In the genomic region with DNA sequence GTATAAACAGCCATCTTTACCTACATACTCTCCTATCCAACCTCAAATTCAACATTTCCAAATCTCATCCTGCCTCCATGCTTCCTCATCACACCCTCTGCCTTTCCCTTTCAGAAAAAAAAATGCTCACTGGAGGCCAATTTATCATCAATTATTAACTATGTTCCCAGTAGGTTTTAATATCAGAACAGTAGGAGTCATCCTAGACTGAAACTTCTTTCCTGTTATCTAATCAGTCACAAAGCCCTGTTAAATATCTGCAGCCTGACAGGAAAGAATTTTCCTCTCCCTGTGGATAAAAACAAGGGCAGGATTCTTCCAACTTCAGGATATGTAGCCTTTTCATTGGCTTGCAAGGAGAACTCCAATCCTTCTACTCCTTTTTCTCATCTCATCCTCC, we compare ENCODE assay signal across 14 cellular contexts. TPM values are rescaled to one million over a fixed set of nuclear protein-coding genes. Genes with fewer than 3 reads are reported as not detected.
DNase-seq lines count a peak whose midpoint lies in the region; ATAC-seq and TF ChIP-seq lines count a peak whose summit lies in the region.
"Had no signal": no experiment of that assay in that cellular context is flagged by ENCODE, and none has a peak within 500 bp of the region (broad histone marks: within the 10 kb centered on the region; RNA-seq: fewer than 3 reads in every experiment).

No MANE protein-coding gene starts in this region.

- DNase-seq in cardiac muscle cell (ENCODE audit: low read depth in 1 of 2, low spot score in 1 of 2) (peak; percentile 31 to 47), Right ventricle myocardium superior (no peak), amniotic epithelial cell (ENCODE audit: low read depth) (peak; percentile 80), left lobe of liver (ENCODE audit: low spot score) (no peak), gastrocnemius medialis (no peak), AG20443 (ENCODE audit: low spot score) (no peak)
- no peak for DNase-seq in CD4-positive, alpha-beta memory T cell
- DNase-seq: activated effector memory CD4-positive, alpha-beta T cell treated with Interleukin-2 at 50 U/mL for 16 hours; amygdala; CD8-positive, alpha-beta T cell; NCI-H187; retina; uterus had no signal

- H3K9me3 Mint-ChIP-seq in CD4-positive, alpha-beta memory T cell, result no peaks in the 10 kb centered on the region
- H3K9me3 Mint-ChIP-seq: CD8-positive, alpha-beta T cell had no signal

- H3K36me3 Mint-ChIP-seq in CD4-positive, alpha-beta memory T cell, result peaks cover 5 to 7% of the 10 kb centered on the region in 2 donors

- no peaks in the 10 kb centered on the region for H3K36me3 ChIP-seq in cardiac muscle cell
- peaks cover 0 to 6% of the 10 kb centered on the region in 2 donors for H3K36me3 ChIP-seq in gastrocnemius medialis
- H3K36me3 ChIP-seq in CD4-positive, alpha-beta memory T cell (ENCODE audit: insufficient read depth, low read length), result no peaks in the 10 kb centered on the region
- H3K36me3 ChIP-seq: uterus had no signal

- TF ChIP-seq CTCF in cardiac muscle cell (IDR thresholded peaks at IDR 0.05; ENCODE audit: low read depth, low read length) (no peak), gastrocnemius medialis (IDR thresholded peaks at IDR 0.05 in 4 of 5, conservative IDR thresholded peaks at IDR 0.05 in 1 of 5) (no peak)

- in situ Hi-C loops in gastrocnemius medialis (cut with MboI; ENCODE audit: low sequenced_read_pairs in 4 of 4), result no loop called here

- TF ChIP-seq POLR2A in gastrocnemius medialis (IDR thresholded peaks at IDR 0.05), result no peak

- H3K4me1 ChIP-seq in cardiac muscle cell (ENCODE audit: low read depth) (peaks cover 42% of the 10 kb centered on the region), gastrocnemius medialis (peaks cover 73% of the 10 kb centered on the region in 2 donors)
- H3K4me1 ChIP-seq in CD4-positive, alpha-beta memory T cell (ENCODE audit: insufficient read depth, low read length), result peaks cover 19% of the 10 kb centered on the region

- intact Hi-C loops in Right ventricle myocardium superior (cut with DNase I), result no loop called here
- intact Hi-C loops in gastrocnemius medialis (cut with DNase I; ENCODE audit: low total_unique reads), result no loop called here
- intact Hi-C loops in CD4-positive, alpha-beta memory T cell (cut with micrococcal nuclease), result no loop called here

- POLR2A ChIA-PET in CD4-positive, alpha-beta memory T cell (lab: Charles Lee; ENCODE audit: partially characterized antibody), result no interaction called here

- H3K27ac ChIP-seq in cardiac muscle cell (peak overlapping the region; percentile 53), gastrocnemius medialis (peak overlapping the region; percentile 35 to 57 (median 52))
- H3K27ac ChIP-seq in CD4-positive, alpha-beta memory T cell (ENCODE audit: low read depth, low read length), result no peak overlapping the region
- H3K27ac ChIP-seq: uterus had no signal

- peaks cover 41 to 73% (median 59%) of the 10 kb centered on the region in 4 donors for H3K4me1 Mint-ChIP-seq in CD4-positive, alpha-beta memory T cell

- H3K4me3 ChIP-seq in cardiac muscle cell (no peak overlapping the region), gastrocnemius medialis (no peak overlapping the region)
- H3K4me3 ChIP-seq in CD4-positive, alpha-beta memory T cell (ENCODE audit: low read length in 2 of 2), result no peak overlapping the region
- H3K4me3 ChIP-seq: uterus had no signal

- ATAC-seq in Right ventricle myocardium superior (ENCODE audit: poor library complexity) (no peak), left lobe of liver (peak; percentile 91), gastrocnemius medialis (no peak), GM21447 (IDR thresholded peaks at IDR 0.05; ENCODE audit: unreplicated experiment) (no peak)
- ATAC-seq: CD8-positive, alpha-beta T cell had no signal

- H3K27ac Mint-ChIP-seq in CD4-positive, alpha-beta memory T cell, result peak overlapping the region in 1 of 7 donors; percentile 2
- H3K27ac Mint-ChIP-seq: CD8-positive, alpha-beta T cell had no signal

- H3K9me3 ChIP-seq in cardiac muscle cell (ENCODE audit: low read depth) (no peaks in the 10 kb centered on the region), gastrocnemius medialis (no peaks in the 10 kb centered on the region)
- H3K9me3 ChIP-seq in CD4-positive, alpha-beta memory T cell (ENCODE audit: control insufficient read depth in 1 of 2, low read length in 2 of 2), result no peaks in the 10 kb centered on the region
- H3K9me3 ChIP-seq: uterus had no signal

- no peaks in the 10 kb centered on the region for H3K27me3 Mint-ChIP-seq in CD4-positive, alpha-beta memory T cell

- no peaks in the 10 kb centered on the region for H3K27me3 ChIP-seq in cardiac muscle cell
- no peaks in the 10 kb centered on the region for H3K27me3 ChIP-seq in gastrocnemius medialis
- no peaks in the 10 kb centered on the region for H3K27me3 ChIP-seq in CD4-positive, alpha-beta memory T cell (ENCODE audit: insufficient read depth, low read length)
- H3K27me3 ChIP-seq: uterus had no signal

- CTCF ChIA-PET in CD4-positive, alpha-beta memory T cell (lab: Charles Lee; ENCODE audit: partially characterized antibody), result interaction anchor here (1.5 kb wide), 1 partner anchor 12 kb away, joined by 4 read pairs; no protein-coding TSS in a partner anchor

- H3K4me3 Mint-ChIP-seq in CD4-positive, alpha-beta memory T cell, result no peak overlapping the region
- H3K4me3 Mint-ChIP-seq: CD8-positive, alpha-beta T cell had no signal

RNA-seq across cellular contexts. Expression of a gene that starts 28.4 kb away (rescaled TPM):
- 67.6 and 81.8 TPM in 2 replicates for total RNA-seq in cardiac muscle cell
- polyA plus RNA-seq in cardiac muscle cell, result 54.0 and 54.2 TPM in 2 replicates
- total RNA-seq in Right ventricle myocardium superior, result 75.2 TPM
- 23.6 TPM for total RNA-seq in left lobe of liver
- 100 to 1,000 TPM; 500 to 862 (median 706) TPM for total RNA-seq in gastrocnemius medialis
- 10 to 100 TPM; 23.5 to 29.3 TPM for total RNA-seq in CD4-positive, alpha-beta memory T cell
- polyA plus RNA-seq in CD4-positive, alpha-beta memory T cell, result 10 to 100 TPM; 26.0 to 32.1 TPM

RNA-seq across cellular contexts. Expression of a gene that starts 55.6 kb away (rescaled TPM):
- total RNA-seq in cardiac muscle cell (15.2 and 30.8 TPM in 2 replicates), Right ventricle myocardium superior (6.9 TPM), left lobe of liver (7.0 TPM), gastrocnemius medialis (10 to 100 TPM in 3 of 4 donors, 1 to 10 TPM in 1; 8.7 to 15.1 (median 10.7) TPM)
- polyA plus RNA-seq in cardiac muscle cell, result 10.7 and 13.4 TPM in 2 replicates
- total RNA-seq in CD4-positive, alpha-beta memory T cell, result 10 to 100 TPM; 15.4 to 16.2 TPM
- polyA plus RNA-seq in CD4-positive, alpha-beta memory T cell, result 10 to 100 TPM; 10.6 to 17.7 TPM

RNA-seq across cellular contexts. Expression of a gene that starts 56.0 kb away (rescaled TPM):
- total RNA-seq in cardiac muscle cell (10.3 and 12.6 TPM in 2 replicates), Right ventricle myocardium superior (10.7 TPM), left lobe of liver (7.1 TPM), gastrocnemius medialis (10 to 100 TPM; 25.4 to 50.9 (median 38.2) TPM)
- 3.2 and 4.9 TPM in 2 replicates for polyA plus RNA-seq in cardiac muscle cell
- 10 to 100 TPM; 37.4 to 37.7 TPM for total RNA-seq in CD4-positive, alpha-beta memory T cell
- 1 to 10 TPM; 2.2 to 3.3 TPM for polyA plus RNA-seq in CD4-positive, alpha-beta memory T cell

Comparison
In these comparisons a context has a peak if more than half of its experiments do, and no peak if none do; other contexts are left out.
1. DNase-seq: peak in cardiac muscle cell (2 of 2) and amniotic epithelial cell (single experiment); none in Right ventricle myocardium superior (single experiment), left lobe of liver (single experiment), gastrocnemius medialis (0 of 2), AG20443 (single experiment) and CD4-positive, alpha-beta memory T cell (0 of 5).